1 cellular context compared by ENCODE assay signal in genomic region chr2:200168641-200169265, GRCh38.
TF ChIP-seq lines count a peak whose summit lies in the region.

No MANE protein-coding gene starts in this region.

TF ChIP-seq in H1, 55 proteins besides CTCF, POLR2A, EP300 and RAD21 (continued from another document):
- TF ChIP-seq CEBPB (IDR thresholded peaks at IDR 0.05; ENCODE audit: low read depth, low read length) (no peak), MAFK (IDR thresholded peaks at IDR 0.05; ENCODE audit: low read depth, low read length) (no peak)
